ENCODE assay signal across 21 cellular contexts in genomic region chr3:177136715-177137114, GRCh38.
"Had no signal": no experiment of that assay in that cellular context is flagged by ENCODE, and none has a peak within 500 bp of the region (broad histone marks: within the 10 kb centered on the region; RNA-seq: fewer than 3 reads in every experiment).

No MANE protein-coding gene starts in this region.

- H3K27ac ChIP-seq: adrenal gland, prostate gland, right atrium auricular region, suprapubic skin, upper lobe of left lung, WERI-Rb-1 had no signal

- H3K4me1 ChIP-seq: prostate gland had no signal

- ATAC-seq: activated CD4-positive, alpha-beta T cell treated with anti-CD3 and anti-CD28 coated beads for 36 hours; effector memory CD8-positive, alpha-beta T cell; stimulated activated naive CD8-positive, alpha-beta T cell treated with anti-CD3 and anti-CD28 coated beads, Interleukin-15, amount 100 ng/mL, for 72 hours had no signal

- FAIRE-seq: bronchial epithelial cell, keratinocyte had no signal

- H3K9me3 ChIP-seq: adrenal gland, prostate gland, right atrium auricular region, suprapubic skin, upper lobe of left lung had no signal

- H3K4me3 ChIP-seq: adrenal gland, lung, prostate gland, right atrium auricular region, suprapubic skin, upper lobe of left lung had no signal

- H3K27ac Mint-ChIP-seq: activated CD4-positive, alpha-beta memory T cell treated with anti-CD3 and anti-CD28 coated beads for 36 hours; activated CD4-positive, alpha-beta T cell treated with anti-CD3 and anti-CD28 coated beads for 36 hours; activated naive CD4-positive, alpha-beta T cell treated with anti-CD3 and anti-CD28 coated beads, Interleukin-2, amount 10 ng/mL, durations not matched to agents 7 days and 5 days; effector memory CD8-positive, alpha-beta T cell had no signal

- H3K27me3 Mint-ChIP-seq: activated CD4-positive, alpha-beta memory T cell treated with anti-CD3 and anti-CD28 coated beads for 36 hours; activated CD4-positive, alpha-beta T cell treated with anti-CD3 and anti-CD28 coated beads for 36 hours; activated naive CD4-positive, alpha-beta T cell treated with anti-CD3 and anti-CD28 coated beads, Interleukin-2, amount 10 ng/mL, durations not matched to agents 7 days and 5 days; effector memory CD8-positive, alpha-beta T cell; stimulated activated naive CD8-positive, alpha-beta T cell treated with anti-CD3 and anti-CD28 coated beads, Interleukin-15, amount 100 ng/mL, for 72 hours had no signal

- DNase-seq: activated CD4-positive, alpha-beta memory T cell treated with anti-CD3 and anti-CD28 coated beads for 36 hours; activated CD4-positive, alpha-beta T cell treated with anti-CD3 and anti-CD28 coated beads for 36 hours; activated naive CD4-positive, alpha-beta T cell treated with anti-CD3 and anti-CD28 coated beads, Interleukin-2, amount 10 ng/mL, durations not matched to agents 7 days and 5 days; activated T-cell treated with anti-CD3 and anti-CD28 coated beads, Interleukin-2, amount 50 U/mL, for 1 hour; adrenal gland; effector memory CD8-positive, alpha-beta T cell; foreskin fibroblast; hypothalamus; stimulated activated CD4-positive, alpha-beta T cell treated with anti-CD3 and anti-CD28 coated beads, Interleukin-15, amount 100 ng/mL, for 24 hours; stimulated activated CD4-positive, alpha-beta T cell treated with anti-CD3 and anti-CD28 coated beads, Interleukin-2, amount 100 ng/mL, for 48 hours; stimulated activated naive CD8-positive, alpha-beta T cell treated with anti-CD3 and anti-CD28 coated beads, Interleukin-15, amount 100 ng/mL, for 72 hours; T-helper 2 cell; upper lobe of left lung; WERI-Rb-1 had no signal

- H3K36me3 ChIP-seq: adrenal gland, prostate gland, right atrium auricular region, suprapubic skin, upper lobe of left lung had no signal

- H3K9me3 Mint-ChIP-seq: activated CD4-positive, alpha-beta memory T cell treated with anti-CD3 and anti-CD28 coated beads for 36 hours; activated naive CD4-positive, alpha-beta T cell treated with anti-CD3 and anti-CD28 coated beads, Interleukin-2, amount 10 ng/mL, durations not matched to agents 7 days and 5 days; effector memory CD8-positive, alpha-beta T cell; neural crest cell; stimulated activated naive CD8-positive, alpha-beta T cell treated with anti-CD3 and anti-CD28 coated beads, Interleukin-15, amount 100 ng/mL, for 72 hours had no signal

- H3K4me3 Mint-ChIP-seq: activated CD4-positive, alpha-beta memory T cell treated with anti-CD3 and anti-CD28 coated beads for 36 hours; activated CD4-positive, alpha-beta T cell treated with anti-CD3 and anti-CD28 coated beads for 36 hours; activated naive CD4-positive, alpha-beta T cell treated with anti-CD3 and anti-CD28 coated beads, Interleukin-2, amount 10 ng/mL, durations not matched to agents 7 days and 5 days; neural crest cell; stimulated activated naive CD8-positive, alpha-beta T cell treated with anti-CD3 and anti-CD28 coated beads, Interleukin-15, amount 100 ng/mL, for 72 hours had no signal

- H3K27me3 ChIP-seq: adrenal gland, right atrium auricular region, suprapubic skin, upper lobe of left lung had no signal
